Comparison of ENCODE assay signal across 17 cellular contexts in the genomic region with DNA sequence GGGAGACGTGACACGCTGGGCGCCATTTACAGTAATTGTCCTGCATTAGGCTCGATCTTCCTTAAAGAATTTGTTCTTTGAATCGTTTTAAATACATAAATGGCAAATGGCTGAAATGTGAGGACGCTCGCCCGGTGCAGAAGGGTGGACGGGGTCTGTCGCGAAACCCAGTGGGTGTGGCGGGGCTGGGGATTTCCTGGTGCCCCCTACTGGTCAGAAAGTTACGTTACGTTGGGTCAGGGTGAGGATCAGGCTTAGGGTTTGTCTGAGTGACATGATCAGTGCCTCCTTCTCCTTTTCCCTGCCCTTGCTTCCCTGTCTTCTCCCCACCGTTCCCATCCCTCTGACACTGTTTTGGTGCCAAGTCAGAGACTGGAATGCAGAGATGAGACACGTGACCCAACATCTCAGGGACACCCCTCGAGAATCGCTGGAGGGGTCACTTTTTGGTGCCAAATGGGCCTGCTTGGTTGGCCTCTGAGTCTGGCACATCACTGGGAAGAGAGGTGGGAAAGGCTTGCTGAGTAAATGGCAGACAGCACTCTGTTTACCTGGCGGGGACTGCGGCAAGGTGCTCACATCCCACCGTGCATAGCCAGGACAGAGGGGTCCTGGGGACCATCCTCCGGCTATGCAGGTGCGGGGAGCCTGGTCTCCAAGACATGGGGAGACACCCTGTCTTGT.
DNase-seq lines count a peak whose midpoint lies in the region; ATAC-seq and TF ChIP-seq lines count a peak whose summit lies in the region.
"Had no signal": no experiment of that assay in that cellular context is flagged by ENCODE, and none has a peak within 500 bp of the region (broad histone marks: within the 10 kb centered on the region; RNA-seq: fewer than 3 reads in every experiment).

No MANE protein-coding gene starts in this region.

- no peak overlapping the region for H3K27ac ChIP-seq in Karpas-422 (ENCODE audit: low read length)
- H3K27ac ChIP-seq in spleen, result no peak overlapping the region
- H3K27ac ChIP-seq in trophoblast cell (ENCODE audit: low read depth, low read length), result no peak overlapping the region
- H3K27ac ChIP-seq: esophagus squamous epithelium, parathyroid adenoma, SK-N-MC, suprapubic skin had no signal

- H3K9me2 ChIP-seq in Karpas-422 (replicated peaks; ENCODE audit: insufficient read depth, low read length), result no peaks in the 10 kb centered on the region

- H2BK12ac ChIP-seq in trophoblast cell (ENCODE audit: low read length), result no peak overlapping the region

- H2AFZ ChIP-seq in Karpas-422 (ENCODE audit: low read length) (no peak overlapping the region), trophoblast cell (ENCODE audit: insufficient read depth, low read length, poor library complexity) (no peak overlapping the region)
- H2AFZ ChIP-seq: parathyroid adenoma had no signal

- H3K4me3 ChIP-seq in Karpas-422 (ENCODE audit: low read length) (no peak overlapping the region), spleen (no peak overlapping the region), trophoblast cell (ENCODE audit: low read depth, low read length) (no peak overlapping the region)
- H3K4me3 ChIP-seq: esophagus squamous epithelium, SK-N-MC, suprapubic skin had no signal

- no peak overlapping the region for H2AK5ac ChIP-seq in trophoblast cell (ENCODE audit: low read length)

- no peaks in the 10 kb centered on the region for H3K79me2 ChIP-seq in Karpas-422 (ENCODE audit: low read length)
- H3K79me2 ChIP-seq in trophoblast cell (ENCODE audit: control insufficient read depth, insufficient read depth, low read length, poor library complexity), result no peaks in the 10 kb centered on the region
- H3K79me2 ChIP-seq: parathyroid adenoma had no signal

- H3K9me3 ChIP-seq in Karpas-422 (ENCODE audit: low read length) (no peaks in the 10 kb centered on the region), spleen (peaks cover 0 to 15% (median 9%) of the 10 kb centered on the region in 8 donors), trophoblast cell (ENCODE audit: insufficient read depth, low read depth, low read length) (peaks cover 2% of the 10 kb centered on the region)
- H3K9me3 ChIP-seq: suprapubic skin had no signal

- no peaks in the 10 kb centered on the region for H3K27me3 Mint-ChIP-seq in chondrocyte (ENCODE audit: low read depth)
- peaks cover 13 to 18% of the 10 kb centered on the region in 2 donors for H3K27me3 Mint-ChIP-seq in stimulated activated naive B cell treated with anti-CD40 and anti-IgM and Interleukin-4, amounts not matched to agents 10 μg/mL and 1 μg/mL and 100 μg/mL, for 72 hours

- H3K36me3 Mint-ChIP-seq in chondrocyte (ENCODE audit: low read depth), result no peaks in the 10 kb centered on the region
- no peaks in the 10 kb centered on the region for H3K36me3 Mint-ChIP-seq in stimulated activated naive B cell treated with anti-CD40 and anti-IgM and Interleukin-4, amounts not matched to agents 10 μg/mL and 1 μg/mL and 100 μg/mL, for 72 hours

- no peak for TF ChIP-seq POLR2A in spleen (IDR thresholded peaks at IDR 0.05)

- H3K23ac ChIP-seq in trophoblast cell (ENCODE audit: low read length), result no peak overlapping the region

- 74 to 82% (median 78%) methylated on average over 23 of the region's 23 CpGs for WGBS in spleen, 5 donors
- WGBS in trophoblast cell (ENCODE audit: extremely low coverage, insufficient coverage, insufficient read length), result no CpG with 5 or more reads among the region's 23 CpGs

- intact Hi-C loops in spleen (cut with DNase I; ENCODE audit: low total_unique reads), result no loop called here

- no peak overlapping the region for H4K12ac ChIP-seq in trophoblast cell (ENCODE audit: low read depth, low read length)

- H3K79me1 ChIP-seq in trophoblast cell (ENCODE audit: low read length), result no peaks in the 10 kb centered on the region

- H3K27me3 ChIP-seq in Karpas-422 (ENCODE audit: low read length) (no peaks in the 10 kb centered on the region), spleen (replicated peaks in 1 of 7) (peaks cover 0 to 38% (median 0%) of the 10 kb centered on the region in 7 donors), trophoblast cell (ENCODE audit: insufficient read depth, low read length) (no peaks in the 10 kb centered on the region)
- H3K27me3 ChIP-seq: suprapubic skin had no signal

- H2BK120ac ChIP-seq in trophoblast cell (ENCODE audit: insufficient read depth, low read length, poor library complexity), result no peak overlapping the region

- H3K4ac ChIP-seq in trophoblast cell (ENCODE audit: low read depth, low read length), result no peak overlapping the region

- peaks cover 9% of the 10 kb centered on the region for H3K4me1 ChIP-seq in Karpas-422 (ENCODE audit: low read length)
- no peaks in the 10 kb centered on the region for H3K4me1 ChIP-seq in spleen
- H3K4me1 ChIP-seq in trophoblast cell (ENCODE audit: control insufficient read depth in 1 of 2, insufficient read depth in 2 of 2, low read length in 2 of 2), result peaks cover 7 to 9% of the 10 kb centered on the region in 2 experiments
- H3K4me1 ChIP-seq: parathyroid adenoma, suprapubic skin had no signal

- no peak overlapping the region for H3K4me3 Mint-ChIP-seq in chondrocyte (ENCODE audit: unreplicated experiment)
- no peak overlapping the region for H3K4me3 Mint-ChIP-seq in stimulated activated naive B cell treated with anti-CD40 and anti-IgM and Interleukin-4, amounts not matched to agents 10 μg/mL and 1 μg/mL and 100 μg/mL, for 72 hours
- H3K4me3 Mint-ChIP-seq: brain had no signal

- no peaks in the 10 kb centered on the region for H3K36me3 ChIP-seq in Karpas-422 (ENCODE audit: insufficient read depth, low read length)
- H3K36me3 ChIP-seq in spleen, result no peaks in the 10 kb centered on the region
- H3K36me3 ChIP-seq in trophoblast cell (ENCODE audit: control insufficient read depth in 1 of 2, insufficient read depth in 2 of 2, low read length in 2 of 2), result no peaks in the 10 kb centered on the region
- H3K36me3 ChIP-seq: esophagus squamous epithelium, suprapubic skin had no signal

- no peak overlapping the region for H3K27ac Mint-ChIP-seq in chondrocyte (ENCODE audit: unreplicated experiment)
- H3K27ac Mint-ChIP-seq in stimulated activated naive B cell treated with anti-CD40 and anti-IgM and Interleukin-4, amounts not matched to agents 10 μg/mL and 1 μg/mL and 100 μg/mL, for 72 hours, result no peak overlapping the region

- peak; percentile 42 for TF ChIP-seq CTCF in chondrocyte (IDR thresholded peaks at IDR 0.05)
- TF ChIP-seq CTCF in spleen (IDR thresholded peaks at IDR 0.05 in 8 of 11, conservative IDR thresholded peaks at IDR 0.05 in 3 of 11), result no peak

- H3K18ac ChIP-seq in trophoblast cell (ENCODE audit: low read length), result no peak overlapping the region

- peaks cover 5% of the 10 kb centered on the region for H3K9me3 Mint-ChIP-seq in chondrocyte (ENCODE audit: low read depth)
- H3K9me3 Mint-ChIP-seq in stimulated activated naive B cell treated with anti-CD40 and anti-IgM and Interleukin-4, amounts not matched to agents 10 μg/mL and 1 μg/mL and 100 μg/mL, for 72 hours, result peaks cover 5 to 16% of the 10 kb centered on the region in 2 donors

- H4K91ac ChIP-seq in trophoblast cell (ENCODE audit: low read depth, low read length), result no peak overlapping the region

- no peak overlapping the region for H3K14ac ChIP-seq in trophoblast cell (ENCODE audit: low read length)

- H4K20me1 ChIP-seq in Karpas-422 (ENCODE audit: insufficient read depth, low read depth, low read length), result no peaks in the 10 kb centered on the region

- H3K9ac ChIP-seq in Karpas-422 (ENCODE audit: low read length), result no peak overlapping the region
- no peak overlapping the region for H3K9ac ChIP-seq in trophoblast cell (ENCODE audit: low read length)
- H3K9ac ChIP-seq: parathyroid adenoma had no signal

- H2BK5ac ChIP-seq in trophoblast cell (ENCODE audit: low read depth, low read length, poor library complexity), result no peak overlapping the region

- no peak for ATAC-seq in GM21423 (IDR thresholded peaks at IDR 0.05; ENCODE audit: unreplicated experiment)
- ATAC-seq in stimulated activated naive B cell treated with anti-CD40 and anti-IgM and Interleukin-4, amounts not matched to agents 10 μg/mL and 1 μg/mL and 100 μg/mL, for 72 hours (replicated peaks), result no peak

- DNase-seq in activated effector memory CD4-positive, alpha-beta T cell treated with anti-CD3 and anti-CD28 coated beads, Interleukin-2, amount 50 U/mL, for 16 hours, result peak; percentile 50
- no peak for DNase-seq in activated effector memory CD4-positive, alpha-beta T cell treated with Interleukin-2 at 50 U/mL for 16 hours
- DNase-seq in Karpas-422 (peak; percentile 61), chondrocyte (ENCODE audit: low spot score) (peak; percentile 56), spleen (peak; percentile 40), trophoblast cell (no peak)
- no peak for DNase-seq in stimulated activated naive B cell treated with anti-CD40 and anti-IgM and Interleukin-4, amounts not matched to agents 10 μg/mL and 1 μg/mL and 100 μg/mL, for 72 hours
- DNase-seq: activated naive CD4-positive, alpha-beta T cell; esophagus squamous epithelium; NCI-H1092 treated with DMSO at 0.1 percent for 48 hours; NCI-H226; stimulated activated CD4-positive, alpha-beta T cell treated with anti-CD3 and anti-CD28 coated beads, Interleukin-12 subunit alpha, Interleukin-12 subunit beta, amount 100 ng/mL, for 4 hours had no signal

- H3K4me2 ChIP-seq in Karpas-422 (ENCODE audit: low read depth, low read length, poor library complexity, severe bottlenecking), result no peak overlapping the region
- no peak overlapping the region for H3K4me2 ChIP-seq in trophoblast cell (ENCODE audit: low read length)

- H3K4me1 Mint-ChIP-seq in chondrocyte (ENCODE audit: low read depth), result peaks cover 14% of the 10 kb centered on the region
- no peaks in the 10 kb centered on the region for H3K4me1 Mint-ChIP-seq in stimulated activated naive B cell treated with anti-CD40 and anti-IgM and Interleukin-4, amounts not matched to agents 10 μg/mL and 1 μg/mL and 100 μg/mL, for 72 hours

- H4K8ac ChIP-seq in trophoblast cell (ENCODE audit: low read depth, low read length), result no peak overlapping the region

Comparison
In these comparisons a context has a peak if more than half of its experiments do, and no peak if none do; other contexts are left out.
1. DNase-seq: peak in activated effector memory CD4-positive, alpha-beta T cell treated with anti-CD3 and anti-CD28 coated beads, Interleukin-2, amount 50 U/mL, for 16 hours (single experiment), Karpas-422 (single experiment), chondrocyte (single experiment) and spleen (single experiment); none in activated effector memory CD4-positive, alpha-beta T cell treated with Interleukin-2 at 50 U/mL for 16 hours (single experiment), stimulated activated naive B cell treated with anti-CD40 and anti-IgM and Interleukin-4, amounts not matched to agents 10 μg/mL and 1 μg/mL and 100 μg/mL, for 72 hours (single experiment) and trophoblast cell (0 of 2).